Comparison of ENCODE assay signal across 27 cellular contexts in the genomic region with DNA sequence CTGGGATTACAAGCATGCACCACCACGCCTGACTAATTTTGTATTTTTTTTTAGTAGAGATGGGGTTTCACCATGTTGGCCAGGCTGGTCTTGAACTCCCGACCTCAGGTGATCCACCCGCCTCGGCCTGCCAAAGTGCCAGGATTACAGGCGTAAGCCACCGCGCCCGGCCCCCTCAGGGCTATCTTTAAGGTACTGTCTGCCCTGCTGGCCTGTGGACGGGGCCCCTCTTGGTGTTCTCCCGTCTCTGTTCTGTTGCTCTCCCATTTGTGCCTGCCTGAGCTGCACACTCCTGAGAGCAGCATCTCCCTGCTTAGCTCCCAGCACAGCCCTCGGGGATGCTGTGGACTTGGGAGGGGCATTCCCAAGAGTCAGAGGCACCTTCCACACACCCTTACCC. TPM values are rescaled to one million over a fixed set of nuclear protein-coding genes. Genes with fewer than 3 reads are reported as not detected.
"Had no signal": no experiment of that assay in that cellular context is flagged by ENCODE, and none has a peak within 500 bp of the region (broad histone marks: within the 10 kb centered on the region; RNA-seq: fewer than 3 reads in every experiment).

No MANE protein-coding gene starts in this region.

- H3K27ac ChIP-seq: PC-9, Peyer's patch, SJCRH30 had no signal

- H3K27me3 ChIP-seq: MG63, Peyer's patch, SJCRH30 had no signal

- ATAC-seq: HepG2, Right ventricle myocardium inferior, SK-N-SH treated with all-trans-retinoic acid at 6 μM for 48 hours had no signal

- DNase-seq: IMR-90, Karpas-422, KG1, MG63, NCI-H1092, NCI-H1105 treated with DMSO at 0.1 percent for 48 hours, NCI-H1436, NCI-H187, NCI-H2029, NCI-H2081 treated with DMSO at 0.1 percent for 48 hours, NCI-H2171, NCI-H226, NCI-H446, NCI-H510A, NCI-H524 treated with DMSO at 0.1 percent for 48 hours, NCI-H69, NCI-H774, OCI-M1, PC-9, Peyer's patch, SHP77 treated with DMSO at 0.1 percent for 48 hours, SJCRH30 had no signal

- H3K4me1 ChIP-seq: Peyer's patch, SJCRH30 had no signal

- H3K36me3 ChIP-seq: MG63, Peyer's patch had no signal

- H3K4me3 ChIP-seq: MG63, PC-9, Peyer's patch, SJCRH30 had no signal

RNA-seq across cellular contexts. Expression of gene MYBPH, which starts 13.9 kb away (rescaled TPM):
- total RNA-seq: HepG2, HT1080, IMR-90, PC-9, Peyer's patch, Right ventricle myocardium inferior had no signal

RNA-seq across cellular contexts. Expression of gene CHI3L1, which starts 24.8 kb away (rescaled TPM):
- total RNA-seq: IMR-90, PC-9, RPMI7951, SJCRH30 had no signal
